16 cellular contexts compared by ENCODE assay signal in the genomic region with DNA sequence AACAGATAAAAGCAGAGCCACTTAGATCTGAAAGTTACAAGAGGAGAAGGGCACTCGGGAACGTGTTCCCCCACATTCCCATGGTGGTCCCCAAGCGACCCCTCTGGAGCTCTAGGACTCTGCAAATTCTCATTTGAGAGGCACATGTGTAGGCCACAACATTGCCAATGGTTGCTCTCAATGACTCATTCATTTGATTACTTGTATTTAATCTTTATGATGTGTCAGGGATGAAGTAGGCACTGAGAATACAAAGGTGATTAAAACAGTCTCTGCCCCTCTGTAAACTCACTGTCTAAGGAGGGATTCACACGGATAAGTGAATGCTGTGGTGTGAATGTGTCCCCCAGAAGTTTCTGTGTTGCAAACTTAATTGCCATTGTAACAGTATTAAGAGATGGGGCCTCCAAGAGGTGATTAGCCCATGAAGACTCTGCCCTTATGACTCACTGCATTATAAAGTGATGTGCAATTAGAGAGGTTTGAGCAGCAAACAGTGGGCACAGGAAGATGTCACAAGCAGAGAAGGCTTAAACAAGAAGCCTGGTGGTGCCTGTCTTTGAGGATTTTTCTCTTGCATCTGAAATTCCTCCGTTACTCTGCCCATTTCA. TPM values are rescaled to one million over a fixed set of nuclear protein-coding genes. Genes with fewer than 3 reads are reported as not detected.
DNase-seq lines count a peak whose midpoint lies in the region; ATAC-seq and TF ChIP-seq lines count a peak whose summit lies in the region.
"Had no signal": no experiment of that assay in that cellular context is flagged by ENCODE, and none has a peak within 500 bp of the region (broad histone marks: within the 10 kb centered on the region; RNA-seq: fewer than 3 reads in every experiment).

No MANE protein-coding gene starts in this region.

- H2BK12ac ChIP-seq in trophoblast cell (ENCODE audit: low read length), result no peak overlapping the region

- H4K8ac ChIP-seq in trophoblast cell (ENCODE audit: low read depth, low read length), result no peak overlapping the region

- no peak overlapping the region for H3K9ac ChIP-seq in trophoblast cell (ENCODE audit: low read length)

- no peak overlapping the region for H4K91ac ChIP-seq in trophoblast cell (ENCODE audit: low read depth, low read length)

- TF ChIP-seq CTCF in HFFc6 (IDR thresholded peaks at IDR 0.05), result no peak

- H3K9me3 ChIP-seq in trophoblast cell (ENCODE audit: insufficient read depth, low read depth, low read length), result no peaks in the 10 kb centered on the region
- H3K9me3 ChIP-seq: pancreas had no signal

- no peak for TF ChIP-seq POLR2A in erythroblast (IDR thresholded peaks at IDR 0.05; ENCODE audit: low read length)

- peak overlapping the region; percentile 97 for H3K27ac Mint-ChIP-seq in HFFc6
- H3K27ac Mint-ChIP-seq: CD4-positive, CD25-positive, alpha-beta regulatory T cell; mesothelial cell of epicardium had no signal

- no peaks in the 10 kb centered on the region for H3K36me3 ChIP-seq in trophoblast cell (ENCODE audit: control insufficient read depth in 1 of 2, insufficient read depth in 2 of 2, low read length in 2 of 2)
- H3K36me3 ChIP-seq: pancreas had no signal

- H3K79me2 ChIP-seq in trophoblast cell (ENCODE audit: control insufficient read depth, insufficient read depth, low read length, poor library complexity), result no peaks in the 10 kb centered on the region

- no peak overlapping the region for H2BK5ac ChIP-seq in trophoblast cell (ENCODE audit: low read depth, low read length, poor library complexity)

- H2AFZ ChIP-seq in trophoblast cell (ENCODE audit: insufficient read depth, low read length, poor library complexity), result no peak overlapping the region

- no peak overlapping the region for H3K4ac ChIP-seq in trophoblast cell (ENCODE audit: low read depth, low read length)

- H3K14ac ChIP-seq in trophoblast cell (ENCODE audit: low read length), result no peak overlapping the region

- peak overlapping the region; percentile 23; the same call in 1 of the 2 replicates for H3K4me3 Mint-ChIP-seq in HFFc6
- H3K4me3 Mint-ChIP-seq: CD4-positive, CD25-positive, alpha-beta regulatory T cell; central memory CD8-positive, alpha-beta T cell; mesothelial cell of epicardium had no signal

- no peak overlapping the region for H3K4me3 ChIP-seq in trophoblast cell (ENCODE audit: low read depth, low read length)
- H3K4me3 ChIP-seq: pancreas had no signal

- H2BK120ac ChIP-seq in trophoblast cell (ENCODE audit: insufficient read depth, low read length, poor library complexity), result peak overlapping the region; percentile 48

- H3K4me1 Mint-ChIP-seq in HFFc6 (ENCODE audit: low read depth), result peaks cover 76% of the 10 kb centered on the region
- H3K4me1 Mint-ChIP-seq: CD4-positive, CD25-positive, alpha-beta regulatory T cell; central memory CD8-positive, alpha-beta T cell had no signal

- H3K27ac ChIP-seq in trophoblast cell (ENCODE audit: low read depth, low read length), result no peak overlapping the region
- H3K27ac ChIP-seq: pancreas had no signal

- H3K9me3 Mint-ChIP-seq in HFFc6, result peaks cover 12% of the 10 kb centered on the region; the same call in 1 of the 2 replicates
- H3K9me3 Mint-ChIP-seq: central memory CD8-positive, alpha-beta T cell had no signal

- no peaks in the 10 kb centered on the region for H3K27me3 ChIP-seq in trophoblast cell (ENCODE audit: insufficient read depth, low read length)
- H3K27me3 ChIP-seq: pancreas had no signal

- no peak overlapping the region for H3K23ac ChIP-seq in trophoblast cell (ENCODE audit: low read length)

- no peak for ATAC-seq in HG03025 (IDR thresholded peaks at IDR 0.05; ENCODE audit: low FRiP score, unreplicated experiment)
- ATAC-seq in GM18517 (IDR thresholded peaks at IDR 0.05; ENCODE audit: unreplicated experiment), result no peak
- ATAC-seq: pancreas had no signal

- H3K4me1 ChIP-seq in trophoblast cell (ENCODE audit: control insufficient read depth in 1 of 2, insufficient read depth in 2 of 2, low read length in 2 of 2), result peaks cover 8 to 10% of the 10 kb centered on the region in 2 experiments
- H3K4me1 ChIP-seq: pancreas had no signal

- no peak overlapping the region for H3K4me2 ChIP-seq in trophoblast cell (ENCODE audit: low read length)

- no peak overlapping the region for H3K18ac ChIP-seq in trophoblast cell (ENCODE audit: low read length)

- H3K27me3 Mint-ChIP-seq in HFFc6 (ENCODE audit: insufficient read depth), result no peaks in the 10 kb centered on the region; the same call in none of the 2 replicates

- H3K79me1 ChIP-seq in trophoblast cell (ENCODE audit: low read length), result no peaks in the 10 kb centered on the region

- H2AK5ac ChIP-seq in trophoblast cell (ENCODE audit: low read length), result no peak overlapping the region

- peaks cover 16% of the 10 kb centered on the region for H3K36me3 Mint-ChIP-seq in HFFc6 (ENCODE audit: low read depth)
- H3K36me3 Mint-ChIP-seq: CD4-positive, CD25-positive, alpha-beta regulatory T cell; mesothelial cell of epicardium had no signal

- DNase-seq in HFFc6 (peak; percentile 67), RKO (ENCODE audit: low spot score) (peak; percentile 61), erythroblast (lab: John Stamatoyannopoulos, UW) (peak; percentile 10 to 34), trophoblast cell (no peak), occipital lobe (lab: John Stamatoyannopoulos, UW) (no peak), NCI-H1694 treated with DMSO at 0.1 percent for 48 hours (lab: John Stamatoyannopoulos, UW) (no peak)
- DNase-seq: activated naive CD4-positive, alpha-beta T cell; CD4-positive, CD25-positive, alpha-beta regulatory T cell; GF-D8; NCI-H526 treated with DMSO at 0.1 percent for 48 hours; pancreas; Right ventricle myocardium superior had no signal

- H4K12ac ChIP-seq in trophoblast cell (ENCODE audit: low read depth, low read length), result no peak overlapping the region

- no CpG with 5 or more reads among the region's 5 CpGs for WGBS in trophoblast cell (ENCODE audit: extremely low coverage, insufficient coverage, insufficient read length)

RNA-seq across cellular contexts. Expression of gene TRAM2, which starts 34.0 kb away (rescaled TPM):
- 100 to 1,000 TPM; 191 to 235 (median 215) TPM for total RNA-seq in HFFc6 (2021; fragmentation: NEBNext Ultra II Directional; extraction: Animal tissue kit (Norgen Biotek cat#: 25700))
- 30.3 and 31.3 TPM in 2 replicates for polyA plus RNA-seq in trophoblast cell (2013)
- total RNA-seq in occipital lobe, result 1.6 TPM

Comparison
In these comparisons a context has a peak if more than half of its experiments do, and no peak if none do; other contexts are left out.
1. DNase-seq: peak in HFFc6 (single experiment), RKO (single experiment) and erythroblast (2 of 2); none in trophoblast cell (0 of 2), occipital lobe (single experiment) and NCI-H1694 treated with DMSO at 0.1 percent for 48 hours (single experiment).
2. RNA of gene TRAM2, which starts 34.0 kb away (total RNA-seq): 191 to 235 TPM in HFFc6; 1.6 TPM in occipital lobe (single experiment); every median in the first group is over 10 times any median in the second.